ENCODE assay signal across 19 cellular contexts in genomic region chr9:96156151-96156550, GRCh38.
DNase-seq lines count a peak whose midpoint lies in the region; TF ChIP-seq lines count a peak whose summit lies in the region.
"Had no signal": no experiment of that assay in that cellular context is flagged by ENCODE, and none has a peak within 500 bp of the region (broad histone marks: within the 10 kb centered on the region; RNA-seq: fewer than 3 reads in every experiment).

No MANE protein-coding gene starts in this region.

- POLR2A ChIA-PET in GM10248 (lab: Yijun Ruan, JAX): no interaction called here

- H4K20me1 ChIP-seq in BLaER1 treated with 17β-estradiol and CSF1 and Interleukin-3, amounts not matched to agents 10 nM and 100 nM: no peaks in the 10 kb centered on the region

- peaks cover 51 to 76% (median 66%) of the 10 kb centered on the region in 10 experiments for H3K4me1 ChIP-seq in BLaER1 treated with 17β-estradiol and CSF1 and Interleukin-3, amounts not matched to agents 10 nM and 100 nM
- H3K4me1 ChIP-seq in muscle layer of duodenum (ENCODE audit: control insufficient read depth in 1 of 2, insufficient read depth in 2 of 2, low read length in 2 of 2) (no peaks in the 10 kb centered on the region), stomach (peaks cover 0 to 21% (median 2%) of the 10 kb centered on the region in 4 donors)
- H3K4me1 ChIP-seq: ascending aorta, parathyroid adenoma, upper lobe of right lung had no signal

- peaks cover 0 to 26% (median 5%) of the 10 kb centered on the region in 11 experiments; a peak in 10 of 22 replicates for H3K9me3 ChIP-seq in BLaER1 treated with 17β-estradiol and CSF1 and Interleukin-3, amounts not matched to agents 10 nM and 100 nM (replicated peaks in 1 of 11)
- H3K9me3 ChIP-seq in muscle layer of duodenum (ENCODE audit: control insufficient read depth in 1 of 2, low read length in 2 of 2) (no peaks in the 10 kb centered on the region), stomach (peaks cover 0 to 5% (median 0%) of the 10 kb centered on the region in 4 donors)
- H3K9me3 ChIP-seq: ascending aorta, Peyer's patch, upper lobe of right lung had no signal

- H3K27ac ChIP-seq in BLaER1 treated with 17β-estradiol and CSF1 and Interleukin-3, amounts not matched to agents 10 nM and 100 nM: peak overlapping the region in 6 of 11 experiments; percentile 1 to 52 (median 18); a peak in 8 of 22 replicates
- H3K27ac ChIP-seq in dorsolateral prefrontal cortex: peak overlapping the region in 46 of 59 donors; percentile 3 to 80 (median 61)
- H3K27ac ChIP-seq in muscle layer of duodenum (ENCODE audit: low read length): peak overlapping the region; percentile 10
- H3K27ac ChIP-seq in stomach: peak overlapping the region in 3 of 5 donors; percentile 1 to 51 (median 38)
- H3K27ac ChIP-seq: ascending aorta, parathyroid adenoma, upper lobe of right lung had no signal

- TF ChIP-seq EP300 in stomach (IDR thresholded peaks at IDR 0.05): no peak

- H3K9ac ChIP-seq in BLaER1 treated with 17β-estradiol and CSF1 and Interleukin-3, amounts not matched to agents 10 nM and 100 nM: peak overlapping the region in 4 of 11 experiments; percentile 1 to 28 (median 22); a peak in 1 of 22 replicates
- H3K9ac ChIP-seq: parathyroid adenoma had no signal

- peak in 5 of 10 donors; percentile 35 to 66 (median 54) for DNase-seq in dorsolateral prefrontal cortex
- DNase-seq in stomach: no peak
- DNase-seq in NCI-H446 (lab: John Stamatoyannopoulos, UW): no peak
- no peak for DNase-seq in NCI-H1417 (lab: John Stamatoyannopoulos, UW)
- DNase-seq in GM10248 (ENCODE audit: extremely low spot score): no peak
- DNase-seq: central memory CD4-positive, alpha-beta T cell; effector CD4-positive, alpha-beta T cell; H9; IMR-90; kidney; naive B cell; NCI-H2107; NCI-H524 treated with DMSO at 0.1 percent for 48 hours; Peyer's patch; upper lobe of right lung had no signal

- CTCF ChIA-PET in GM10248 (lab: Yijun Ruan, JAX): interaction anchor here (2.3 kb wide), 1 partner anchor 16 kb away, joined by 6 read pairs; no protein-coding TSS in a partner anchor

- TF ChIP-seq CTCF in dorsolateral prefrontal cortex (IDR thresholded peaks at IDR 0.05 in 54 of 56, conservative IDR thresholded peaks at IDR 0.05 in 2 of 56; ENCODE audit: low read depth in 1 of 56, partially characterized antibody in 56 of 56) (no peak), stomach (IDR thresholded peaks at IDR 0.05) (no peak), GM10248 (IDR thresholded peaks at IDR 0.05; ENCODE audit: control extremely low read depth, extremely low read depth, low read depth, missing control alignments) (no peak)

- no peak overlapping the region for H3K4me3 ChIP-seq in BLaER1 treated with 17β-estradiol and CSF1 and Interleukin-3, amounts not matched to agents 10 nM and 100 nM
- no peak overlapping the region for H3K4me3 ChIP-seq in dorsolateral prefrontal cortex
- H3K4me3 ChIP-seq in muscle layer of duodenum (ENCODE audit: low read depth in 1 of 2, low read length in 2 of 2): no peak overlapping the region
- H3K4me3 ChIP-seq in stomach: no peak overlapping the region
- H3K4me3 ChIP-seq: ascending aorta, Peyer's patch, upper lobe of right lung had no signal

- no peak for TF ChIP-seq POLR2A in stomach (IDR thresholded peaks at IDR 0.05)

- intact Hi-C loops in dorsolateral prefrontal cortex (cut with DNase I): loop anchor here in 1 of 2 donors (1.0 kb wide), 1 partner anchor 16 kb away; no protein-coding TSS in a partner anchor
- intact Hi-C loops in stomach (cut with DNase I; ENCODE audit: low total_unique reads): no loop called here

- WGBS in stomach, 5 donors: 59 to 74% (median 68%) methylated on average over 2 of the region's 2 CpGs

- no peaks in the 10 kb centered on the region for H3K36me3 ChIP-seq in BLaER1 treated with 17β-estradiol and CSF1 and Interleukin-3, amounts not matched to agents 10 nM and 100 nM
- H3K36me3 ChIP-seq in muscle layer of duodenum (ENCODE audit: control insufficient read depth in 1 of 2, insufficient read depth in 2 of 2, low read length in 2 of 2) (no peaks in the 10 kb centered on the region), stomach (no peaks in the 10 kb centered on the region)
- H3K36me3 ChIP-seq: ascending aorta, Peyer's patch, upper lobe of right lung had no signal

- peak overlapping the region; percentile 56 to 81 (median 71) for H3K4me2 ChIP-seq in BLaER1 treated with 17β-estradiol and CSF1 and Interleukin-3, amounts not matched to agents 10 nM and 100 nM

- no peaks in the 10 kb centered on the region for H3K27me3 ChIP-seq in BLaER1 treated with 17β-estradiol and CSF1 and Interleukin-3, amounts not matched to agents 10 nM and 100 nM
- no peaks in the 10 kb centered on the region for H3K27me3 ChIP-seq in dorsolateral prefrontal cortex
- H3K27me3 ChIP-seq in muscle layer of duodenum (ENCODE audit: low read depth, low read length): no peaks in the 10 kb centered on the region
- H3K27me3 ChIP-seq in stomach: no peaks in the 10 kb centered on the region
- H3K27me3 ChIP-seq: ascending aorta, Peyer's patch, upper lobe of right lung had no signal

Comparison
In these comparisons a context has a peak if more than half of its experiments do, and no peak if none do; other contexts are left out.
1. H3K27ac ChIP-seq: peak in every context shown above with its lines; median percentile 61 in dorsolateral prefrontal cortex; 38 in stomach; 18 in BLaER1 treated with 17β-estradiol and CSF1 and Interleukin-3, amounts not matched to agents 10 nM and 100 nM; 10 in muscle layer of duodenum.